In genomic region chr9:130060296-130060695, GRCh38 we compare ENCODE assay signal across 26 cellular contexts.
"Had no signal": no experiment of that assay in that cellular context is flagged by ENCODE, and none has a peak within 500 bp of the region (broad histone marks: within the 10 kb centered on the region; RNA-seq: fewer than 3 reads in every experiment).

No MANE protein-coding gene starts in this region.

- H3K4me3 ChIP-seq: PC-9, SJCRH30, SK-N-MC had no signal

- H3K9me3 ChIP-seq: SJCRH30 had no signal

- H3K4me1 ChIP-seq: SJCRH30 had no signal

- H3K27me3 ChIP-seq: SJCRH30 had no signal

- H3K27ac ChIP-seq: PC-9, RWPE1, SJCRH30, SK-N-MC had no signal

- H3K4me2 ChIP-seq: PC-9 had no signal

- DNase-seq: Kasumi-1, KG1, MM.1S, MV-4-11, NCI-H1092, NCI-H1105, NCI-H1417 treated with DMSO at 0.1 percent for 48 hours, NCI-H1436 treated with DMSO at 0.1 percent for 48 hours, NCI-H1694 treated with DMSO at 0.1 percent for 48 hours, NCI-H187 treated with DMSO at 0.1 percent for 48 hours, NCI-H2029, NCI-H2081, NCI-H2171 treated with DMSO at 0.1 percent for 48 hours, NCI-H2227 treated with DMSO at 0.1 percent for 48 hours, NCI-H345, NCI-H446, NCI-H510A treated with DMSO at 0.1 percent for 48 hours, NCI-H524 treated with DMSO at 0.1 percent for 48 hours, NCI-H526 treated with DMSO at 0.1 percent for 48 hours, NCI-H774, PC-9, SHP77, SIG-M5, SJCRH30 had no signal
